8 cellular contexts compared by ENCODE assay signal in the genomic region with DNA sequence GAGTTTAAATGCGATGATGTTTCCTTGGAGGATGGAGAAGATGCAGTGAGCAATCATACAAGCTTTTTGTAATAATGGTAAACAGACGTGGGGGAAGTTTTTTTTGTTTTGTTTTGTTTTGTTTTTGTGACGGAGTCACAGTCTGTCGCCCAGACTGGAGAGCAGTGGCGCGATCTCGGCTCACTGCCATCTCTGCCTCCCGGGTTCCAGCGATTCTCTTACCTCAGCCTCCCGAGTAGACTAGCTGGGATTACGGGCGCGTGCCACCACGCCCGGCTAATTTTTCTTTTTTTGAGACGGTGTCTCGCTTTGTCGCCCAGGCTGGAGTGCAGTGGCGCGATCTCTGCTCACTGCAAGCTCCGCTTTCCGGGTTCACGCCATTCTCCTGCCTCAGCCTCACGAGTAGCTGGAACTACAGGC. TPM values are rescaled to one million over a fixed set of nuclear protein-coding genes. Genes with fewer than 3 reads are reported as not detected.
DNase-seq lines count a peak whose midpoint lies in the region; ATAC-seq and TF ChIP-seq lines count a peak whose summit lies in the region.
"Not testable (repeated sequence)": the region's sequence is repeated elsewhere in the genome, so short reads cannot be mapped to it uniquely, and the experiment has no call there.

No MANE protein-coding gene starts in this region.

- H3K27me3 ChIP-seq in CD4-positive, CD25-positive, alpha-beta regulatory T cell (ENCODE audit: control insufficient read depth, insufficient read depth, low read length); OCI-LY1 (ENCODE audit: insufficient read depth, low read length); heart left ventricle: not testable (repeated sequence)

- H3K9me3 Mint-ChIP-seq in CD4-positive, CD25-positive, alpha-beta regulatory T cell; activated CD8-positive, alpha-beta memory T cell treated with anti-CD3 and anti-CD28 coated beads, Interleukin-2, amount 10 ng/mL, durations not matched to agents 7 days and 5 days (ENCODE audit: low read depth); naive B cell; stimulated activated memory B cell treated with anti-CD40 and anti-IgM and Interleukin-4, amounts not matched to agents 10 μg/mL and 1 μg/mL and 100 μg/mL, for 72 hours: not testable (repeated sequence)

- H4K20me1 ChIP-seq in OCI-LY1 (ENCODE audit: insufficient read depth, low read length) = not testable (repeated sequence)

- peak overlapping the region; percentile 100 for H3K4me3 ChIP-seq in CD4-positive, CD25-positive, alpha-beta regulatory T cell (ENCODE audit: low read depth, low read length)
- H3K4me3 ChIP-seq in HEK293 (ENCODE audit: low read depth, low read length) = peak overlapping the region; percentile 91
- peak overlapping the region; percentile 91 for H3K4me3 ChIP-seq in OCI-LY1 (ENCODE audit: low read depth, low read length, poor library complexity, severe bottlenecking)
- H3K4me3 ChIP-seq in cardiac fibroblast (replicated peaks in 1 of 2; ENCODE audit: low read depth in 2 of 2, low read length in 2 of 2) = peak overlapping the region; percentile 92 to 97
- H3K4me3 ChIP-seq in heart left ventricle = peak overlapping the region; percentile 58 to 99 (median 84)

- peak overlapping the region; percentile 98 to 100 (median 98) for H3K27ac Mint-ChIP-seq in CD4-positive, CD25-positive, alpha-beta regulatory T cell
- H3K27ac Mint-ChIP-seq in activated CD8-positive, alpha-beta memory T cell treated with anti-CD3 and anti-CD28 coated beads, Interleukin-2, amount 10 ng/mL, durations not matched to agents 7 days and 5 days = peak overlapping the region; percentile 97
- peak overlapping the region; percentile 99 to 100 (median 99) for H3K27ac Mint-ChIP-seq in naive B cell
- H3K27ac Mint-ChIP-seq in stimulated activated memory B cell treated with anti-CD40 and anti-IgM and Interleukin-4, amounts not matched to agents 10 μg/mL and 1 μg/mL and 100 μg/mL, for 72 hours = peak overlapping the region; percentile 100

- peaks cover 70% of the 10 kb centered on the region for H3K4me1 ChIP-seq in CD4-positive, CD25-positive, alpha-beta regulatory T cell (ENCODE audit: control insufficient read depth, insufficient read depth, low read length, poor library complexity, severe bottlenecking)
- H3K4me1 ChIP-seq in HEK293 (ENCODE audit: control insufficient read depth, insufficient read depth, low read length) = peaks cover 12% of the 10 kb centered on the region
- H3K4me1 ChIP-seq in OCI-LY1 (ENCODE audit: insufficient read depth, low read length, severe bottlenecking) = peaks cover 62% of the 10 kb centered on the region
- H3K4me1 ChIP-seq in heart left ventricle = peaks cover 7 to 73% (median 41%) of the 10 kb centered on the region in 12 donors

- peaks cover 26% of the 10 kb centered on the region for H3K36me3 ChIP-seq in CD4-positive, CD25-positive, alpha-beta regulatory T cell (ENCODE audit: control insufficient read depth, insufficient read depth, low read length)
- H3K36me3 ChIP-seq in HEK293 (ENCODE audit: control insufficient read depth in 2 of 2, insufficient read depth in 1 of 2, low read length in 2 of 2) (peaks cover 12 to 44% of the 10 kb centered on the region in 2 experiments), OCI-LY1 (ENCODE audit: insufficient read depth, low read length) (peaks cover 56% of the 10 kb centered on the region), heart left ventricle (peaks cover 0 to 43% (median 33%) of the 10 kb centered on the region in 9 donors)

- H2AFZ ChIP-seq in OCI-LY1 (ENCODE audit: low read length) = not testable (repeated sequence)

- peaks cover 62% of the 10 kb centered on the region for H3K79me2 ChIP-seq in OCI-LY1 (ENCODE audit: insufficient read depth, low read length)

- H3K4me2 ChIP-seq in OCI-LY1 (ENCODE audit: low read length) = peak overlapping the region; percentile 75

- TF ChIP-seq CTCF in HEK293 (tag by site-specific recombination; IDR thresholded peaks at IDR 0.05); OCI-LY1 (IDR thresholded peaks at IDR 0.05; ENCODE audit: low read length); cardiac fibroblast (IDR thresholded peaks at IDR 0.05; ENCODE audit: low read depth, low read length); heart left ventricle (IDR thresholded peaks at IDR 0.05): not testable (repeated sequence)

- POLR2A ChIA-PET in HEK293 (lab: Yijun Ruan, JAX) = interaction anchor here (0.6 to 5.9 kb wide), 6 partner anchors 9 to 235 kb away, joined by 3 to 42 read pairs (median 4); a partner anchor contains a TSS

- TF ChIP-seq POLR2A in heart left ventricle (IDR thresholded peaks at IDR 0.05) = not testable (repeated sequence)

- not testable (repeated sequence) for H3F3A ChIP-seq in OCI-LY1 (ENCODE audit: insufficient read depth, low read length)

- peak overlapping the region; percentile 97 to 100 (median 98) for H3K4me3 Mint-ChIP-seq in CD4-positive, CD25-positive, alpha-beta regulatory T cell
- peak overlapping the region; percentile 96 for H3K4me3 Mint-ChIP-seq in activated CD8-positive, alpha-beta memory T cell treated with anti-CD3 and anti-CD28 coated beads, Interleukin-2, amount 10 ng/mL, durations not matched to agents 7 days and 5 days
- peak overlapping the region; percentile 97 to 100 (median 99) for H3K4me3 Mint-ChIP-seq in naive B cell
- H3K4me3 Mint-ChIP-seq in stimulated activated memory B cell treated with anti-CD40 and anti-IgM and Interleukin-4, amounts not matched to agents 10 μg/mL and 1 μg/mL and 100 μg/mL, for 72 hours = peak overlapping the region; percentile 97

- peak in 2 of 3 donors; percentile 11 to 64 for DNase-seq in CD4-positive, CD25-positive, alpha-beta regulatory T cell
- DNase-seq in activated CD8-positive, alpha-beta memory T cell treated with anti-CD3 and anti-CD28 coated beads, Interleukin-2, amount 10 ng/mL, durations not matched to agents 7 days and 5 days = peak; percentile 48
- DNase-seq in cardiac fibroblast (ENCODE audit: low read depth in 2 of 2) = peak in 1 of 2 donors; percentile 56
- DNase-seq in heart left ventricle = peak in 3 of 5 donors; percentile 18 to 41 (median 32)
- DNase-seq in naive B cell = peak; percentile 34

- not testable (repeated sequence) for H3K9me3 ChIP-seq in CD4-positive, CD25-positive, alpha-beta regulatory T cell (ENCODE audit: control insufficient read depth in 2 of 2, low read length in 2 of 2); HEK293 (ENCODE audit: control insufficient read depth, insufficient read depth, low read depth, low read length); OCI-LY1 (ENCODE audit: low read length); heart left ventricle

- intact Hi-C loops in heart left ventricle (cut with DNase I) = loop anchor here in 4 of 10 donors (5.0 to 10.0 kb wide), 3 partner anchors 142 to 250 kb away; no protein-coding TSS in a partner anchor

- H3K27me3 Mint-ChIP-seq in CD4-positive, CD25-positive, alpha-beta regulatory T cell; activated CD8-positive, alpha-beta memory T cell treated with anti-CD3 and anti-CD28 coated beads, Interleukin-2, amount 10 ng/mL, durations not matched to agents 7 days and 5 days; naive B cell; stimulated activated memory B cell treated with anti-CD40 and anti-IgM and Interleukin-4, amounts not matched to agents 10 μg/mL and 1 μg/mL and 100 μg/mL, for 72 hours: not testable (repeated sequence)

- CTCF ChIA-PET in HEK293 (lab: Yijun Ruan, JAX) = interaction anchor here (0.6 to 0.8 kb wide), 3 partner anchors 53 to 143 kb away, joined by 3 to 4 read pairs (median 4); no protein-coding TSS in a partner anchor
- CTCF ChIA-PET in activated CD8-positive, alpha-beta memory T cell treated with anti-CD3 and anti-CD28 coated beads, Interleukin-2, amount 10 ng/mL, durations not matched to agents 7 days and 5 days (lab: Charles Lee) = interaction anchor here (0.7 to 2.6 kb wide), 10 partner anchors 10 to 272 kb away, joined by 3 to 16 read pairs (median 4); a partner anchor contains a TSS

- peak; percentile 4 to 8 for ATAC-seq in CD4-positive, CD25-positive, alpha-beta regulatory T cell (ENCODE audit: low read depth in 2 of 2)
- not testable (repeated sequence) for ATAC-seq in activated CD8-positive, alpha-beta memory T cell treated with anti-CD3 and anti-CD28 coated beads, Interleukin-2, amount 10 ng/mL, durations not matched to agents 7 days and 5 days
- peak in 2 of 4 donors; percentile 25 to 30 for ATAC-seq in heart left ventricle
- ATAC-seq in naive B cell (ENCODE audit: low read depth in 2 of 2) = peak; percentile 25 to 42
- peak; percentile 42 for ATAC-seq in stimulated activated memory B cell treated with anti-CD40 and anti-IgM and Interleukin-4, amounts not matched to agents 10 μg/mL and 1 μg/mL and 100 μg/mL, for 72 hours

- H3K9ac ChIP-seq in OCI-LY1 (ENCODE audit: low read length) = peak overlapping the region; percentile 98

- 1 to 2% (median 2%) methylated on average over 24 of the region's 24 CpGs for WGBS in heart left ventricle, 4 donors

- peaks cover 34 to 83% (median 60%) of the 10 kb centered on the region in 4 donors for H3K4me1 Mint-ChIP-seq in CD4-positive, CD25-positive, alpha-beta regulatory T cell
- H3K4me1 Mint-ChIP-seq in activated CD8-positive, alpha-beta memory T cell treated with anti-CD3 and anti-CD28 coated beads, Interleukin-2, amount 10 ng/mL, durations not matched to agents 7 days and 5 days = peaks cover 59% of the 10 kb centered on the region
- peaks cover 27 to 72% (median 41%) of the 10 kb centered on the region in 3 donors for H3K4me1 Mint-ChIP-seq in naive B cell
- H3K4me1 Mint-ChIP-seq in stimulated activated memory B cell treated with anti-CD40 and anti-IgM and Interleukin-4, amounts not matched to agents 10 μg/mL and 1 μg/mL and 100 μg/mL, for 72 hours = peaks cover 59% of the 10 kb centered on the region

- peak overlapping the region; percentile 94 for H3K27ac ChIP-seq in CD4-positive, CD25-positive, alpha-beta regulatory T cell (ENCODE audit: insufficient read depth, low read length, poor library complexity, severe bottlenecking)
- peak overlapping the region; percentile 99 for H3K27ac ChIP-seq in HEK293 (ENCODE audit: extremely low read depth, low read depth, low read length)
- H3K27ac ChIP-seq in OCI-LY1 (ENCODE audit: low read depth, low read length, poor library complexity, severe bottlenecking) = peak overlapping the region; percentile 87
- H3K27ac ChIP-seq in heart left ventricle = peak overlapping the region; percentile 67 to 94 (median 87)

- peaks cover 17% of the 10 kb centered on the region for H3K36me3 Mint-ChIP-seq in CD4-positive, CD25-positive, alpha-beta regulatory T cell
- H3K36me3 Mint-ChIP-seq in activated CD8-positive, alpha-beta memory T cell treated with anti-CD3 and anti-CD28 coated beads, Interleukin-2, amount 10 ng/mL, durations not matched to agents 7 days and 5 days = peaks cover 54% of the 10 kb centered on the region
- H3K36me3 Mint-ChIP-seq in naive B cell = peaks cover 15 to 19% of the 10 kb centered on the region in 2 donors
- peaks cover 49% of the 10 kb centered on the region for H3K36me3 Mint-ChIP-seq in stimulated activated memory B cell treated with anti-CD40 and anti-IgM and Interleukin-4, amounts not matched to agents 10 μg/mL and 1 μg/mL and 100 μg/mL, for 72 hours

- H3K9me2 ChIP-seq in OCI-LY1 (ENCODE audit: low read depth, low read length) = not testable (repeated sequence)

RNA-seq across cellular contexts. Expression of a gene that starts 0.8 kb away (rescaled TPM):
- total RNA-seq in CD4-positive, CD25-positive, alpha-beta regulatory T cell = 190 TPM
- polyA plus RNA-seq in CD4-positive, CD25-positive, alpha-beta regulatory T cell = 100 to 1,000 TPM; 110 to 165 (median 136) TPM
- 100 to 1,000 TPM; 407 to 541 TPM for total RNA-seq in activated CD8-positive, alpha-beta memory T cell treated with anti-CD3 and anti-CD28 coated beads, Interleukin-2, amount 10 ng/mL, durations not matched to agents 7 days and 5 days
- 100 to 1,000 TPM in 8 of 9 donors, 10 to 100 TPM in 1; 83.9 to 198 (median 158) TPM for total RNA-seq in heart left ventricle
- 10 to 100 TPM; 50.3 to 69.7 TPM for polyA plus RNA-seq in heart left ventricle
- polyA plus RNA-seq in naive B cell (ENCODE audit: low read depth in 6 of 6) = 100 to 1,000 TPM in 1 of 6 donors, 10 to 100 TPM in 5; 29.3 to 136 (median 74.0) TPM

RNA-seq across cellular contexts. Expression of a gene that starts 1.1 kb away (rescaled TPM):
- total RNA-seq in CD4-positive, CD25-positive, alpha-beta regulatory T cell = 57.4 TPM
- 10 to 100 TPM; 37.5 to 73.2 (median 48.1) TPM for polyA plus RNA-seq in CD4-positive, CD25-positive, alpha-beta regulatory T cell
- total RNA-seq in activated CD8-positive, alpha-beta memory T cell treated with anti-CD3 and anti-CD28 coated beads, Interleukin-2, amount 10 ng/mL, durations not matched to agents 7 days and 5 days = 10 to 100 TPM; 67.3 to 72.5 TPM
- total RNA-seq in heart left ventricle = 10 to 100 TPM; 30.7 to 45.7 (median 41.7) TPM
- 10 to 100 TPM; 31.8 to 35.1 TPM for polyA plus RNA-seq in heart left ventricle
- 10 to 100 TPM; 41.7 to 83.4 (median 51.2) TPM for polyA plus RNA-seq in naive B cell (ENCODE audit: low read depth in 6 of 6)
